12 cellular contexts compared by ENCODE assay signal in genomic region chr3:102114264-102114979, GRCh38.
DNase-seq lines count a peak whose midpoint lies in the region; ATAC-seq, FAIRE-seq and TF ChIP-seq lines count a peak whose summit lies in the region.
"Had no signal": no experiment of that assay in that cellular context is flagged by ENCODE, and none has a peak within 500 bp of the region (broad histone marks: within the 10 kb centered on the region; RNA-seq: fewer than 3 reads in every experiment).

No MANE protein-coding gene starts in this region.

- H3K36me3 ChIP-seq in upper lobe of left lung, result no peaks in the 10 kb centered on the region
- no peaks in the 10 kb centered on the region for H3K36me3 ChIP-seq in left lung
- H3K36me3 ChIP-seq: neural progenitor cell, tibial artery had no signal

- H3K4me1 ChIP-seq in A549, result peaks cover 20% of the 10 kb centered on the region
- no peaks in the 10 kb centered on the region for H3K4me1 ChIP-seq in upper lobe of left lung
- no peaks in the 10 kb centered on the region for H3K4me1 ChIP-seq in left lung
- H3K4me1 ChIP-seq: neural progenitor cell, tibial artery had no signal

- peaks cover 3 to 12% of the 10 kb centered on the region in 2 donors for H3K4me1 Mint-ChIP-seq in natural killer cell treated with Interleukin-12 subunit alpha and Interleukin-12 subunit beta and Interleukin-15 and Interleukin-18, amount 100 ng/mL, for 72 hours (ENCODE audit: low read depth in 2 of 2)
- H3K4me1 Mint-ChIP-seq: neural progenitor cell had no signal

- no peaks in the 10 kb centered on the region for H3K9me3 ChIP-seq in A549
- H3K9me3 ChIP-seq in upper lobe of left lung, result no peaks in the 10 kb centered on the region
- no peaks in the 10 kb centered on the region for H3K9me3 ChIP-seq in left lung
- H3K9me3 ChIP-seq: tibial artery had no signal

- H3K36me3 Mint-ChIP-seq in natural killer cell treated with Interleukin-12 subunit alpha and Interleukin-12 subunit beta and Interleukin-15 and Interleukin-18, amount 100 ng/mL, for 72 hours, result no peaks in the 10 kb centered on the region
- H3K36me3 Mint-ChIP-seq: neural progenitor cell had no signal

- peak overlapping the region; percentile 24 for H3K4me3 Mint-ChIP-seq in natural killer cell treated with Interleukin-12 subunit alpha and Interleukin-12 subunit beta and Interleukin-15 and Interleukin-18, amount 100 ng/mL, for 72 hours
- H3K4me3 Mint-ChIP-seq: neural progenitor cell had no signal

- TF ChIP-seq EP300 in A549 (IDR thresholded peaks at IDR 0.05), result no peak
- TF ChIP-seq EP300 in upper lobe of left lung (IDR thresholded peaks at IDR 0.05), result peak in 1 of 4 donors; percentile 22

- ATAC-seq in A549 (no peak), upper lobe of left lung (ENCODE audit: low FRiP score in 2 of 2) (no peak), HG03469 (IDR thresholded peaks at IDR 0.05; ENCODE audit: unreplicated experiment) (no peak), left lung (no peak), HG03565 (IDR thresholded peaks at IDR 0.05; ENCODE audit: unreplicated experiment) (no peak)
- no peak for ATAC-seq in natural killer cell treated with Interleukin-12 subunit alpha and Interleukin-12 subunit beta and Interleukin-15 and Interleukin-18, amount 100 ng/mL, for 72 hours

- TF ChIP-seq RAD21 in A549 (conservative IDR thresholded peaks at IDR 0.05 in 1 of 2, IDR thresholded peaks at IDR 0.05 in 1 of 2), result no peak

- H3K27ac Mint-ChIP-seq in natural killer cell treated with Interleukin-12 subunit alpha and Interleukin-12 subunit beta and Interleukin-15 and Interleukin-18, amount 100 ng/mL, for 72 hours, result peak overlapping the region; percentile 21 to 56
- H3K27ac Mint-ChIP-seq: neural progenitor cell had no signal

- H3K4me2 ChIP-seq in A549, result peak overlapping the region; percentile 60; the same call in 1 of the 3 replicates
- H3K4me2 ChIP-seq: neural progenitor cell had no signal

- H3K27ac ChIP-seq in A549, result peak overlapping the region; percentile 70 to 80
- no peak overlapping the region for H3K27ac ChIP-seq in upper lobe of left lung
- no peak overlapping the region for H3K27ac ChIP-seq in left lung
- H3K27ac ChIP-seq: neural progenitor cell, tibial artery had no signal

- peaks cover 0 to 13% of the 10 kb centered on the region in 2 donors for H3K27me3 Mint-ChIP-seq in natural killer cell treated with Interleukin-12 subunit alpha and Interleukin-12 subunit beta and Interleukin-15 and Interleukin-18, amount 100 ng/mL, for 72 hours

- CTCF ChIA-PET in A549 (lab: Yijun Ruan, JAX), result interaction anchor here (0.6 to 1.4 kb wide), 5 partner anchors 9 to 265 kb away, joined by 3 to 6 read pairs (median 3); no protein-coding TSS in a partner anchor

- no peaks in the 10 kb centered on the region for H3K27me3 ChIP-seq in upper lobe of left lung
- no peaks in the 10 kb centered on the region for H3K27me3 ChIP-seq in left lung
- H3K27me3 ChIP-seq: neural progenitor cell, tibial artery had no signal

- TF ChIP-seq POLR2A in A549 (IDR thresholded peaks at IDR 0.05; ENCODE audit: low read length), result no peak
- TF ChIP-seq POLR2A in upper lobe of left lung (IDR thresholded peaks at IDR 0.05), result no peak

- POLR2A ChIA-PET in A549 (lab: Yijun Ruan, JAX), result interaction anchor here (2.3 kb wide), 1 partner anchor 265 kb away, joined by 8 read pairs; the partner anchor contains the start of gene NFKBIZ

- no peak for TF ChIP-seq CTCF in A549 (IDR thresholded peaks at IDR 0.05)
- TF ChIP-seq CTCF in upper lobe of left lung (IDR thresholded peaks at IDR 0.05), result no peak
- TF ChIP-seq CTCF in left lung (IDR thresholded peaks at IDR 0.05), result no peak

- intact Hi-C loops in left lung (cut with DNase I), result no loop called here

- DNase-seq in A549 (ENCODE audit: low read depth in 1 of 2, low spot score in 1 of 2), result no peak
- DNase-seq in T follicular helper cell (ENCODE audit: low read depth), result peak; percentile 14
- peak; percentile 29 for DNase-seq in activated naive CD4-positive, alpha-beta T cell treated with Interleukin-2 at 50 U/mL for 16 hours
- no peak for DNase-seq in natural killer cell treated with Interleukin-12 subunit alpha and Interleukin-12 subunit beta and Interleukin-15 and Interleukin-18, amount 100 ng/mL, for 72 hours (ENCODE audit: low spot score)
- DNase-seq in upper lobe of left lung, result no peak
- no peak for DNase-seq in left lung
- DNase-seq: NCI-H1417 treated with DMSO at 0.1 percent for 48 hours, NCI-H526, tibial artery had no signal

- WGBS in A549 (ENCODE audit: missing lambda C conversion rate), result 88% methylated on average over 7 of the region's 7 CpGs
- 59 to 64% methylated on average over 7 of the region's 7 CpGs for WGBS in upper lobe of left lung, 2 donors

- H3K4me3 ChIP-seq in A549 (no peak overlapping the region), upper lobe of left lung (no peak overlapping the region), left lung (no peak overlapping the region)
- H3K4me3 ChIP-seq: neural progenitor cell, tibial artery had no signal

- peaks cover 3% of the 10 kb centered on the region for H3K9me3 Mint-ChIP-seq in natural killer cell treated with Interleukin-12 subunit alpha and Interleukin-12 subunit beta and Interleukin-15 and Interleukin-18, amount 100 ng/mL, for 72 hours
- H3K9me3 Mint-ChIP-seq: neural progenitor cell had no signal

- FAIRE-seq in A549 (lab: Jason Lieb, UNC), result no peak

TF ChIP-seq in A549, 52 proteins besides CTCF, POLR2A, EP300 and RAD21 (continues in another document):
- TF ChIP-seq MAFK (IDR thresholded peaks at IDR 0.05; ENCODE audit: partially characterized antibody), result no peak
- TF ChIP-seq NFE2L2 (conservative IDR thresholded peaks at IDR 0.05; ENCODE audit: low read length), result no peak
- no peak for TF ChIP-seq RNF2 (IDR thresholded peaks at IDR 0.05; ENCODE audit: borderline replicate concordance, low read depth)
- no peak for TF ChIP-seq CHD4 (IDR thresholded peaks at IDR 0.05; ENCODE audit: borderline replicate concordance)
- no peak for TF ChIP-seq HOXA7 (CRISPR knock-in tag; IDR thresholded peaks at IDR 0.05)
- no peak for TF ChIP-seq HDAC2 (IDR thresholded peaks at IDR 0.05)
- no peak for TF ChIP-seq BHLHE40 (IDR thresholded peaks at IDR 0.05; ENCODE audit: low read depth, low read length)
- no peak for TF ChIP-seq MYC (IDR thresholded peaks at IDR 0.05; ENCODE audit: borderline replicate concordance, low read length)
- TF ChIP-seq CBX8 (IDR thresholded peaks at IDR 0.05), result no peak
- TF ChIP-seq, protein P1, sequence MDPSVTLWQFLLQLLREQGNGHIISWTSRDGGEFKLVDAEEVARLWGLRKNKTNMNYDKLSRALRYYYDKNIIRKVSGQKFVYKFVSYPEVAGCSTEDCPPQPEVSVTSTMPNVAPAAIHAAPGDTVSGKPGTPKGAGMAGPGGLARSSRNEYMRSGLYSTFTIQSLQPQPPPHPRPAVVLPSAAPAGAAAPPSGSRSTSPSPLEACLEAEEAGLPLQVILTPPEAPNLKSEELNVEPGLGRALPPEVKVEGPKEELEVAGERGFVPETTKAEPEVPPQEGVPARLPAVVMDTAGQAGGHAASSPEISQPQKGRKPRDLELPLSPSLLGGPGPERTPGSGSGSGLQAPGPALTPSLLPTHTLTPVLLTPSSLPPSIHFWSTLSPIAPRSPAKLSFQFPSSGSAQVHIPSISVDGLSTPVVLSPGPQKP (IDR thresholded peaks at IDR 0.05; ENCODE audit: low read depth, low read length), result no peak
- no peak for TF ChIP-seq HOXB5 (CRISPR knock-in tag; IDR thresholded peaks at IDR 0.05)
- TF ChIP-seq KDM5A (IDR thresholded peaks at IDR 0.05), result no peak
- no peak for TF ChIP-seq ZSCAN20 (CRISPR knock-in tag; IDR thresholded peaks at IDR 0.05)
- no peak for TF ChIP-seq GATA3 (IDR thresholded peaks at IDR 0.05; ENCODE audit: borderline replicate concordance)
- TF ChIP-seq KDM1A (IDR thresholded peaks at IDR 0.05; ENCODE audit: low read depth), result no peak
- no peak for TF ChIP-seq ZNF302 (CRISPR knock-in tag; IDR thresholded peaks at IDR 0.05)
- TF ChIP-seq, protein P2, sequence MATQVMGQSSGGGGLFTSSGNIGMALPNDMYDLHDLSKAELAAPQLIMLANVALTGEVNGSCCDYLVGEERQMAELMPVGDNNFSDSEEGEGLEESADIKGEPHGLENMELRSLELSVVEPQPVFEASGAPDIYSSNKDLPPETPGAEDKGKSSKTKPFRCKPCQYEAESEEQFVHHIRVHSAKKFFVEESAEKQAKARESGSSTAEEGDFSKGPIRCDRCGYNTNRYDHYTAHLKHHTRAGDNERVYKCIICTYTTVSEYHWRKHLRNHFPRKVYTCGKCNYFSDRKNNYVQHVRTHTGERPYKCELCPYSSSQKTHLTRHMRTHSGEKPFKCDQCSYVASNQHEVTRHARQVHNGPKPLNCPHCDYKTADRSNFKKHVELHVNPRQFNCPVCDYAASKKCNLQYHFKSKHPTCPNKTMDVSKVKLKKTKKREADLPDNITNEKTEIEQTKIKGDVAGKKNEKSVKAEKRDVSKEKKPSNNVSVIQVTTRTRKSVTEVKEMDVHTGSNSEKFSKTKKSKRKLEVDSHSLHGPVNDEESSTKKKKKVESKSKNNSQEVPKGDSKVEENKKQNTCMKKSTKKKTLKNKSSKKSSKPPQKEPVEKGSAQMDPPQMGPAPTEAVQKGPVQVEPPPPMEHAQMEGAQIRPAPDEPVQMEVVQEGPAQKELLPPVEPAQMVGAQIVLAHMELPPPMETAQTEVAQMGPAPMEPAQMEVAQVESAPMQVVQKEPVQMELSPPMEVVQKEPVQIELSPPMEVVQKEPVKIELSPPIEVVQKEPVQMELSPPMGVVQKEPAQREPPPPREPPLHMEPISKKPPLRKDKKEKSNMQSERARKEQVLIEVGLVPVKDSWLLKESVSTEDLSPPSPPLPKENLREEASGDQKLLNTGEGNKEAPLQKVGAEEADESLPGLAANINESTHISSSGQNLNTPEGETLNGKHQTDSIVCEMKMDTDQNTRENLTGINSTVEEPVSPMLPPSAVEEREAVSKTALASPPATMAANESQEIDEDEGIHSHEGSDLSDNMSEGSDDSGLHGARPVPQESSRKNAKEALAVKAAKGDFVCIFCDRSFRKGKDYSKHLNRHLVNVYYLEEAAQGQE (IDR thresholded peaks at IDR 0.05), result no peak
- TF ChIP-seq, protein P3, sequence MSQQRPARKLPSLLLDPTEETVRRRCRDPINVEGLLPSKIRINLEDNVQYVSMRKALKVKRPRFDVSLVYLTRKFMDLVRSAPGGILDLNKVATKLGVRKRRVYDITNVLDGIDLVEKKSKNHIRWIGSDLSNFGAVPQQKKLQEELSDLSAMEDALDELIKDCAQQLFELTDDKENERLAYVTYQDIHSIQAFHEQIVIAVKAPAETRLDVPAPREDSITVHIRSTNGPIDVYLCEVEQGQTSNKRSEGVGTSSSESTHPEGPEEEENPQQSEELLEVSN (IDR thresholded peaks at IDR 0.05; ENCODE audit: borderline replicate concordance, low read depth), result no peak

Comparison
In these comparisons a context has a peak if more than half of its experiments do, and no peak if none do; other contexts are left out.
1. DNase-seq: peak in T follicular helper cell (single experiment) and activated naive CD4-positive, alpha-beta T cell treated with Interleukin-2 at 50 U/mL for 16 hours (single experiment); none in A549 (0 of 2), natural killer cell treated with Interleukin-12 subunit alpha and Interleukin-12 subunit beta and Interleukin-15 and Interleukin-18, amount 100 ng/mL, for 72 hours (single experiment), upper lobe of left lung (0 of 2) and left lung (0 of 2).
2. H3K27ac ChIP-seq: peak in A549 (2 of 2); none in upper lobe of left lung (0 of 4) and left lung (0 of 2).